1 cellular context compared by ENCODE assay signal in genomic region chr19:53772943-53773342, GRCh38.
A peak's percentile ranks its signal among the peaks of the same experiment; 100 is the strongest.
TF ChIP-seq lines count a peak whose summit lies in the region.

No MANE protein-coding gene starts in this region.

TF ChIP-seq in HepG2, 621 proteins besides CTCF, POLR2A, EP300 and RAD21 (continued from another document):
- TF ChIP-seq, protein P1, sequence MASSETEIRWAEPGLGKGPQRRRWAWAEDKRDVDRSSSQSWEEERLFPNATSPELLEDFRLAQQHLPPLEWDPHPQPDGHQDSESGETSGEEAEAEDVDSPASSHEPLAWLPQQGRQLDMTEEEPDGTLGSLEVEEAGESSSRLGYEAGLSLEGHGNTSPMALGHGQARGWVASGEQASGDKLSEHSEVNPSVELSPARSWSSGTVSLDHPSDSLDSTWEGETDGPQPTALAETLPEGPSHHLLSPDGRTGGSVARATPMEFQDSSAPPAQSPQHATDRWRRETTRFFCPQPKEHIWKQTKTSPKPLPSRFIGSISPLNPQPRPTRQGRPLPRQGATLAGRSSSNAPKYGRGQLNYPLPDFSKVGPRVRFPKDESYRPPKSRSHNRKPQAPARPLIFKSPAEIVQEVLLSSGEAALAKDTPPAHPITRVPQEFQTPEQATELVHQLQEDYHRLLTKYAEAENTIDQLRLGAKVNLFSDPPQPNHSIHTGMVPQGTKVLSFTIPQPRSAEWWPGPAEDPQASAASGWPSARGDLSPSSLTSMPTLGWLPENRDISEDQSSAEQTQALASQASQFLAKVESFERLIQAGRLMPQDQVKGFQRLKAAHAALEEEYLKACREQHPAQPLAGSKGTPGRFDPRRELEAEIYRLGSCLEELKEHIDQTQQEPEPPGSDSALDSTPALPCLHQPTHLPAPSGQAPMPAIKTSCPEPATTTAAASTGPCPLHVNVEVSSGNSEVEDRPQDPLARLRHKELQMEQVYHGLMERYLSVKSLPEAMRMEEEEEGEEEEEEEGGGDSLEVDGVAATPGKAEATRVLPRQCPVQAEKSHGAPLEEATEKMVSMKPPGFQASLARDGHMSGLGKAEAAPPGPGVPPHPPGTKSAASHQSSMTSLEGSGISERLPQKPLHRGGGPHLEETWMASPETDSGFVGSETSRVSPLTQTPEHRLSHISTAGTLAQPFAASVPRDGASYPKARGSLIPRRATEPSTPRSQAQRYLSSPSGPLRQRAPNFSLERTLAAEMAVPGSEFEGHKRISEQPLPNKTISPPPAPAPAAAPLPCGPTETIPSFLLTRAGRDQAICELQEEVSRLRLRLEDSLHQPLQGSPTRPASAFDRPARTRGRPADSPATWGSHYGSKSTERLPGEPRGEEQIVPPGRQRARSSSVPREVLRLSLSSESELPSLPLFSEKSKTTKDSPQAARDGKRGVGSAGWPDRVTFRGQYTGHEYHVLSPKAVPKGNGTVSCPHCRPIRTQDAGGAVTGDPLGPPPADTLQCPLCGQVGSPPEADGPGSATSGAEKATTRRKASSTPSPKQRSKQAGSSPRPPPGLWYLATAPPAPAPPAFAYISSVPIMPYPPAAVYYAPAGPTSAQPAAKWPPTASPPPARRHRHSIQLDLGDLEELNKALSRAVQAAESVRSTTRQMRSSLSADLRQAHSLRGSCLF (CRISPR knock-in tag; IDR thresholded peaks at IDR 0.05; ENCODE audit: borderline replicate concordance), result no peak
- TF ChIP-seq CHD4 (IDR thresholded peaks at IDR 0.05; ENCODE audit: borderline replicate concordance, low read length), result no peak
- no peak for TF ChIP-seq MIXL1 (CRISPR knock-in tag; IDR thresholded peaks at IDR 0.05)
- TF ChIP-seq ARID5B (CRISPR knock-in tag; IDR thresholded peaks at IDR 0.05), result 0 out of 2 replicates have a peak, but pooled peaks have one; percentile 23
- no peak for TF ChIP-seq ZNF431 (CRISPR knock-in tag; IDR thresholded peaks at IDR 0.05; ENCODE audit: borderline replicate concordance, low read depth)
- no peak for TF ChIP-seq ZSCAN31 (CRISPR knock-in tag; IDR thresholded peaks at IDR 0.05; ENCODE audit: low read depth)
- no peak for TF ChIP-seq ZNF720 (CRISPR knock-in tag; IDR thresholded peaks at IDR 0.05)
- no peak for TF ChIP-seq ZSCAN30 (CRISPR knock-in tag; IDR thresholded peaks at IDR 0.05)
- TF ChIP-seq ZNF784 (CRISPR knock-in tag; IDR thresholded peaks at IDR 0.05; ENCODE audit: borderline replicate concordance), result no peak
- no peak for TF ChIP-seq ZNF224 (CRISPR knock-in tag; IDR thresholded peaks at IDR 0.05)
- no peak for TF ChIP-seq SRF (IDR thresholded peaks at IDR 0.05; ENCODE audit: low read depth, low read length)
- no peak for TF ChIP-seq KLF12 (CRISPR knock-in tag; IDR thresholded peaks at IDR 0.05; ENCODE audit: borderline replicate concordance)
- no peak for TF ChIP-seq KDM6A (CRISPR knock-in tag; IDR thresholded peaks at IDR 0.05; ENCODE audit: low read depth)
- no peak for TF ChIP-seq PATZ1 (CRISPR knock-in tag; IDR thresholded peaks at IDR 0.05)
- no peak for TF ChIP-seq RFX5 (IDR thresholded peaks at IDR 0.05; ENCODE audit: low read depth, low read length)
- TF ChIP-seq ZNF3 (CRISPR knock-in tag; IDR thresholded peaks at IDR 0.05), result no peak
